Comparison of ENCODE assay signal across 1 cellular context in the genomic region with DNA sequence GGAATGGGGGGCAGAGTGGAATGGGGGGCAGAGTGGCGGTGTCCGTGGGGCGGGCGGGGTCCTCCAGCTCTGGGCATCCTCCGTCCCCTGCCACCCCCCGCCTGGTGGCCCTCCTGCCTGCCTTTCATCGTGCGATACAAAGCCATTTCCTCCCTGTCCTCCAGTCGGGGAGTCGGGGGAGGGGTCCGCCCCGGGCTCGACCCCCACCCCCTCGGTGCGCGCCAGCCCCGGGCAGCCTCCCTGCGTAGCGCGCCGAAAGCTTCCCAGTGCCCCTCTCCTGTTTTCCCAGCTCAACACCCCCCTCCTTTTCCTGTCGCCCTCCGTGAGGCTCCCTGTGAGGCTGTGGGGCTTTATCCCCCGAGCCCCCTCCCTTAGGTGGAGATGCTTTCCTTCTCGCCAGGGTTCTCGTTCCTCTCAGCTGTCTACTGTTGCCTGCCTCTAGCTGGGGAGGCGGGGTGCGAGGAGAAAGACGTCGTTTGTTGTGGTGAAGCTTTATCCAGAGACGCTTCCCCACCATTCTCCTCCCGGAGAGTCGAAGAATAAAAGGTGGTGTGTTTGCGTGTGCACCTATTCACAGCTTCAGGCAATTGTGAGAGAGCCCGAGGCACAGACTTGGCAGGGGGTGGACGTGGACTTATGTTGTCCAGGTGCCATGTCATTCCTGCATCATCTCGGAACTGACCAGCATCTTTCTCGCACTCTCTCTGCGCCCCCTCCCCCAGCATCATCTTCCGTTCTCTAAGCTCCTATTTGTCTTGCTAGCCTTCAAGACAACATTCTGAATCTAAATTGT.
TF ChIP-seq lines count a peak whose summit lies in the region.

No MANE protein-coding gene starts in this region.

TF ChIP-seq in WTC11, 78 proteins besides CTCF, POLR2A, EP300 and RAD21 (continued from another document):
- TF ChIP-seq, protein P1, sequence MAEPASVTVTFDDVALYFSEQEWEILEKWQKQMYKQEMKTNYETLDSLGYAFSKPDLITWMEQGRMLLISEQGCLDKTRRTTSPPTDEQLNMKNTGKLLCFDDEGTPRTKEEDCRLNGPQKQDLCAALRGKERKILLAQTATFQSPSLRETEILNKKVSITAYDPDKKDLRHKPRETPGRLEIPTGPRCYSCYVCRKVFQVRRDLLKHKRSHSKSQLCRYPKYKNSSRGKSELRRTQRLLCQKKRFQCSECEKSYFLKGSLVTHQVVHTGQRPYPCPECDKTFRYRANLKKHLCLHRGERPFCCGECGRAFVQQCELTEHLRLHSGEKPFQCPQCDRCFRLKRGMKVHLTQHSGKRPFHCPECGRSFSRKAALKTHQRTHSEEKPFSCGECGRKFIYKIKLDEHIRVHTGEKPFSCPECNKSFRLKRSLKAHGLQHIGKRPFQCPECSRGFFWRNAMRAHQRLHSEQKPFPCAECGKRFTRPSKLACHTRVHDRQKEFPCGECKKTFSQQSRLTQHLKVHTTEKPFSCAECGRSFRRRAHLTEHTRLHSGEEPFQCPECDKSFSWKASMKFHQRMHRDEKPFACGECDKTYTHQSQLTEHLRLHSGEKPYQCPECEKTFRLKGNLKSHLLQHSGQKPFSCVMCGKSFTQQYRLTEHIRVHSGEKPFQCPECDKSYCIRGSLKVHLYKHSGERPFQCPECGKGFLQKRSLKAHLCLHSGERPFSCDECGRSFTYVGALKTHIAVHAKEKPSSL (CRISPR knock-in tag; conservative IDR thresholded peaks at IDR 0.05), result no peak
- no peak for TF ChIP-seq AR (CRISPR knock-in tag; IDR thresholded peaks at IDR 0.05)
- no peak for TF ChIP-seq ERG (CRISPR knock-in tag; IDR thresholded peaks at IDR 0.05)
- no peak for TF ChIP-seq USF2 (CRISPR knock-in tag; IDR thresholded peaks at IDR 0.05)
- 0 out of 2 replicates have a peak, but pooled peaks have one; percentile 50 for TF ChIP-seq ZNF138 (CRISPR knock-in tag; conservative IDR thresholded peaks at IDR 0.05)
- no peak for TF ChIP-seq IRF2 (CRISPR knock-in tag; IDR thresholded peaks at IDR 0.05; ENCODE audit: borderline replicate concordance, low read depth)
- TF ChIP-seq, protein P2, sequence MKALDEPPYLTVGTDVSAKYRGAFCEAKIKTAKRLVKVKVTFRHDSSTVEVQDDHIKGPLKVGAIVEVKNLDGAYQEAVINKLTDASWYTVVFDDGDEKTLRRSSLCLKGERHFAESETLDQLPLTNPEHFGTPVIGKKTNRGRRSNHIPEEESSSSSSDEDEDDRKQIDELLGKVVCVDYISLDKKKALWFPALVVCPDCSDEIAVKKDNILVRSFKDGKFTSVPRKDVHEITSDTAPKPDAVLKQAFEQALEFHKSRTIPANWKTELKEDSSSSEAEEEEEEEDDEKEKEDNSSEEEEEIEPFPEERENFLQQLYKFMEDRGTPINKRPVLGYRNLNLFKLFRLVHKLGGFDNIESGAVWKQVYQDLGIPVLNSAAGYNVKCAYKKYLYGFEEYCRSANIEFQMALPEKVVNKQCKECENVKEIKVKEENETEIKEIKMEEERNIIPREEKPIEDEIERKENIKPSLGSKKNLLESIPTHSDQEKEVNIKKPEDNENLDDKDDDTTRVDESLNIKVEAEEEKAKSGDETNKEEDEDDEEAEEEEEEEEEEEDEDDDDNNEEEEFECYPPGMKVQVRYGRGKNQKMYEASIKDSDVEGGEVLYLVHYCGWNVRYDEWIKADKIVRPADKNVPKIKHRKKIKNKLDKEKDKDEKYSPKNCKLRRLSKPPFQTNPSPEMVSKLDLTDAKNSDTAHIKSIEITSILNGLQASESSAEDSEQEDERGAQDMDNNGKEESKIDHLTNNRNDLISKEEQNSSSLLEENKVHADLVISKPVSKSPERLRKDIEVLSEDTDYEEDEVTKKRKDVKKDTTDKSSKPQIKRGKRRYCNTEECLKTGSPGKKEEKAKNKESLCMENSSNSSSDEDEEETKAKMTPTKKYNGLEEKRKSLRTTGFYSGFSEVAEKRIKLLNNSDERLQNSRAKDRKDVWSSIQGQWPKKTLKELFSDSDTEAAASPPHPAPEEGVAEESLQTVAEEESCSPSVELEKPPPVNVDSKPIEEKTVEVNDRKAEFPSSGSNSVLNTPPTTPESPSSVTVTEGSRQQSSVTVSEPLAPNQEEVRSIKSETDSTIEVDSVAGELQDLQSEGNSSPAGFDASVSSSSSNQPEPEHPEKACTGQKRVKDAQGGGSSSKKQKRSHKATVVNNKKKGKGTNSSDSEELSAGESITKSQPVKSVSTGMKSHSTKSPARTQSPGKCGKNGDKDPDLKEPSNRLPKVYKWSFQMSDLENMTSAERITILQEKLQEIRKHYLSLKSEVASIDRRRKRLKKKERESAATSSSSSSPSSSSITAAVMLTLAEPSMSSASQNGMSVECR (CRISPR knock-in tag; IDR thresholded peaks at IDR 0.05; ENCODE audit: borderline replicate concordance), result peak; percentile 10; the same call in 1 of the 2 replicates
- TF ChIP-seq ZNF219 (CRISPR knock-in tag; IDR thresholded peaks at IDR 0.05; ENCODE audit: borderline replicate concordance), result no peak
- TF ChIP-seq ZBTB21 (CRISPR knock-in tag; IDR thresholded peaks at IDR 0.05; ENCODE audit: borderline replicate concordance), result peak; percentile 31; the same call in 1 of the 2 replicates
- TF ChIP-seq TEAD4 (CRISPR knock-in tag; IDR thresholded peaks at IDR 0.05), result no peak
- no peak for TF ChIP-seq KAT7 (CRISPR knock-in tag; IDR thresholded peaks at IDR 0.05; ENCODE audit: borderline replicate concordance)
